Comparison of ENCODE assay signal across 11 cellular contexts in the genomic region with DNA sequence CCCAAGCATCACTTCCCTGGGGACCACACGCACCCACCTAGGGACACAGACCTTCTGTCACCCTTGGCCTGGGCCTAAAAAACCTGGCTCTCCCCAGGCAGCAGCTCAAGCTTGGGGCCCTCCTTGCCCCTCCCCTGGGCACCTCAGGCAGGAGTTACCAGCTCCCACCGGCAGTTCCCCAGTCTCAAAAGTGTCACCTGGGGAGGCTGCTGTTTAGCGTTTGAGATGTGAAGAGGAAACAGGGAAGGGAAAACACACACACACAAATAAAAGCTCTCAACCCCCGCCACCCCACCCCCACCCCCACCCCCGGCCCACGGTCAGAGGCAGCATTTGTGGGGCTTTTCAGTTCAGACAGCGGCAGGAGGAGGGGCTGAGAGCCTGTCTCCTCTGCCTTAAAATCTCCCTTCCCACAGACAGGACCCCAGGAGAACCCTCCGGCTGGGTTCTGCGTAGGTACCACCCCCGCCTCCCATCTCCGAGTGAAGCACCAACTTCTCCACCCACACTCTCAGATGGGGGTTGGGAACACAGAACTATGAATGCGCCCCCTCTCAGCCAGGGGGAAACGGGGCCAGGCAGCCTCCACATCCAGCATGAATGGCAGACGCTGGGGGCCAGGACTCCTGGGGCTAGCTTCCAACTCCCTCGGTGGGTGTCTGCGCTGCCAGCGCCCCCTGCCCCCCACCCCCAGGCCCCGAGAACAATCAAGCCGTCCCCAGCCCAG. TPM values are rescaled to one million over a fixed set of nuclear protein-coding genes. Genes with fewer than 3 reads are reported as not detected.
DNase-seq lines count a peak whose midpoint lies in the region; TF ChIP-seq lines count a peak whose summit lies in the region.
"Had no signal": no experiment of that assay in that cellular context is flagged by ENCODE, and none has a peak within 500 bp of the region (broad histone marks: within the 10 kb centered on the region; RNA-seq: fewer than 3 reads in every experiment).

No MANE protein-coding gene starts in this region.

- H3K9me3 Mint-ChIP-seq in endothelial cell (ENCODE audit: unreplicated experiment): no peaks in the 10 kb centered on the region

- H3K4me3 Mint-ChIP-seq in endothelial cell (ENCODE audit: unreplicated experiment): no peak overlapping the region

- H3K4me3 ChIP-seq in A673 (ENCODE audit: low read depth, low read length, poor library complexity, severe bottlenecking): peak overlapping the region; percentile 92
- peak overlapping the region; percentile 89 for H3K4me3 ChIP-seq in astrocyte of the spinal cord (ENCODE audit: low read depth, low read length)
- no peak overlapping the region for H3K4me3 ChIP-seq in muscle layer of colon (ENCODE audit: low read depth in 1 of 2, low read length in 2 of 2)
- H3K4me3 ChIP-seq: colonic mucosa had no signal

- H3K27me3 ChIP-seq in A673 (replicated peaks; ENCODE audit: insufficient read depth, low read depth, low read length, poor library complexity) (no peaks in the 10 kb centered on the region), muscle layer of colon (ENCODE audit: control insufficient read depth in 1 of 2, insufficient read depth in 2 of 2, low read length in 2 of 2) (no peaks in the 10 kb centered on the region)
- H3K27me3 ChIP-seq: colonic mucosa had no signal

- in situ Hi-C loops in astrocyte of the spinal cord (cut with HindIII; ENCODE audit: low sequenced_read_pairs): no loop called here

- no peak overlapping the region for H3K27ac ChIP-seq in A673 (ENCODE audit: low read depth, low read length, poor library complexity, severe bottlenecking)
- peak overlapping the region; percentile 99 for H3K27ac ChIP-seq in muscle layer of colon (ENCODE audit: low read depth, low read length)
- H3K27ac ChIP-seq: colonic mucosa had no signal

- DNase-seq in A673 (ENCODE audit: low spot score) (peak; percentile 48), GM20000 (ENCODE audit: low spot score) (peak; percentile 58), astrocyte of the spinal cord (ENCODE audit: low read depth, low spot score) (no peak), endothelial cell (ENCODE audit: low spot score) (no peak), NAMALWA (ENCODE audit: low spot score) (no peak), NCI-H510A (lab: John Stamatoyannopoulos, UW) (no peak), NCI-H510A treated with DMSO at 0.1 percent for 48 hours (lab: John Stamatoyannopoulos, UW) (no peak)
- DNase-seq: colonic mucosa had no signal

- intact Hi-C loops in A673 (cut with micrococcal nuclease; ENCODE audit: unreplicated experiment): no loop called here

- no TSS peak for BruUV-seq in A673 (replicated peaks; lab: Mats Ljungman, UMichigan)

- H3K4me1 Mint-ChIP-seq in endothelial cell (ENCODE audit: unreplicated experiment): peaks cover 15% of the 10 kb centered on the region

- peaks cover 63% of the 10 kb centered on the region for H3K4me1 ChIP-seq in A673 (ENCODE audit: insufficient read depth, low read length, poor library complexity, severe bottlenecking)
- H3K4me1 ChIP-seq in muscle layer of colon (ENCODE audit: insufficient read depth, low read length): peaks cover 68% of the 10 kb centered on the region

- CTCF ChIA-PET in A673 (lab: Charles Lee): interaction anchor here (0.6 kb wide), 2 partner anchors 101 to 1684 kb away, joined by 3 read pairs; no protein-coding TSS in a partner anchor

- no peak overlapping the region for H3K27ac Mint-ChIP-seq in endothelial cell (ENCODE audit: unreplicated experiment)

- peaks cover 4% of the 10 kb centered on the region for H3K27me3 Mint-ChIP-seq in endothelial cell (ENCODE audit: unreplicated experiment)
- H3K27me3 Mint-ChIP-seq: memory B cell had no signal

- H3K9me3 ChIP-seq in A673 (ENCODE audit: low read depth, low read length, poor library complexity, severe bottlenecking) (no peaks in the 10 kb centered on the region), muscle layer of colon (ENCODE audit: low read length) (no peaks in the 10 kb centered on the region)
- H3K9me3 ChIP-seq: colonic mucosa, HAP-1 had no signal

- TF ChIP-seq CTCF in A673 (conservative IDR thresholded peaks at IDR 0.05; ENCODE audit: low read depth, low read length): no peak
- TF ChIP-seq CTCF in GM20000 (IDR thresholded peaks at IDR 0.05; ENCODE audit: extremely low read depth, missing control alignments): no peak
- TF ChIP-seq CTCF in astrocyte of the spinal cord (IDR thresholded peaks at IDR 0.05; ENCODE audit: low read depth, low read length): no peak
- TF ChIP-seq CTCF in endothelial cell (IDR thresholded peaks at IDR 0.05; ENCODE audit: unreplicated experiment): no peak

- H3K36me3 Mint-ChIP-seq in endothelial cell (ENCODE audit: low read depth, unreplicated experiment): peaks cover 1% of the 10 kb centered on the region

- POLR2A ChIA-PET in A673 (lab: Charles Lee; ENCODE audit: low non-redundant PET): no interaction called here

- no peak overlapping the region for H3K9ac ChIP-seq in muscle layer of colon (ENCODE audit: low read length)

- H3K36me3 ChIP-seq in A673 (ENCODE audit: insufficient read depth, low read length, poor library complexity, severe bottlenecking): no peaks in the 10 kb centered on the region
- H3K36me3 ChIP-seq in muscle layer of colon (ENCODE audit: insufficient read depth, low read length): no peaks in the 10 kb centered on the region
- H3K36me3 ChIP-seq: colonic mucosa, HAP-1 had no signal

RNA-seq across cellular contexts. Expression of a gene that starts 3.0 kb away (rescaled TPM):
- total RNA-seq in A673 (2021): 227 and 276 TPM in 2 replicates
- total RNA-seq in endothelial cell (ENCODE audit: unreplicated experiment): 132 TPM

Comparison
In these comparisons a context has a peak if more than half of its experiments do, and no peak if none do; other contexts are left out.
1. DNase-seq: peak in A673 (single experiment) and GM20000 (single experiment); none in astrocyte of the spinal cord (single experiment), endothelial cell (single experiment), NAMALWA (single experiment), NCI-H510A (single experiment) and NCI-H510A treated with DMSO at 0.1 percent for 48 hours (single experiment).
2. H3K4me3 ChIP-seq: peak in A673 (single experiment) and astrocyte of the spinal cord (single experiment); none in muscle layer of colon (0 of 2).